19 cellular contexts compared by ENCODE assay signal in the genomic region with DNA sequence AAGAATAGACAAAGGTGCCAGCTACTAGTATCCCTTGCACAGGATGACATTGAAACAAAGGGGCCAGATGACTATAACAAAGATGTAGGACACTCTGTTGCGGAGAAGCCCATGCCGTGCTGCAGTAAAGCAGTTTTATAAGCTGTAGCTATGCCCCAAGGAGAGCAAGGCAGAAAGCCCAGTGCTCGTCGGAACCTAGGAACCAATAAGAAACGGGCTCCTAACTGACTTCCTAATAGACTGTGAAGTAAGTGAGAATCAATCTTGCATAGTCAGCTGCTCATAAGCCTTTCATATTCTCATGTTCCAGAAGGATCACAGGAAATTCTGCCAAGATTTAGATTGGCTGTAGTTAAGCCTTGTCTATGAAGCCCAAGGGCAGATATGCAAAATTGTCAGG.
"Had no signal": no experiment of that assay in that cellular context is flagged by ENCODE, and none has a peak within 500 bp of the region (broad histone marks: within the 10 kb centered on the region; RNA-seq: fewer than 3 reads in every experiment).

No MANE protein-coding gene starts in this region.

- H3K27ac ChIP-seq: colonic mucosa, epithelial cell of prostate, neutrophil, pancreas, right atrium auricular region, sigmoid colon, thyroid gland had no signal

- H3K27me3 ChIP-seq: colonic mucosa, neutrophil, pancreas, right atrium auricular region, sigmoid colon, thyroid gland had no signal

- H3K4me3 ChIP-seq: colonic mucosa, lung, pancreas, right atrium auricular region, sigmoid colon, thyroid gland had no signal

- H3K4me1 ChIP-seq: colonic mucosa, pancreas, right atrium auricular region, sigmoid colon, thyroid gland had no signal

- H3K9me3 ChIP-seq: colonic mucosa, neutrophil, pancreas, right atrium auricular region, sigmoid colon, thyroid gland had no signal

- H3K36me3 ChIP-seq: colonic mucosa had no signal

- ATAC-seq: esophagus mucosa; left lobe of liver; natural killer cell; pancreas; stimulated activated naive CD8-positive, alpha-beta T cell treated with anti-CD3 and anti-CD28 coated beads, Interleukin-15, amount 100 ng/mL, for 72 hours had no signal

- DNase-seq: colonic mucosa; effector CD8-positive, alpha-beta T cell; endodermal cell; natural killer cell; pancreas; sigmoid colon; small intestine; stimulated activated CD4-positive, alpha-beta T cell treated with anti-CD3 and anti-CD28 coated beads, Interleukin-15, amount 100 ng/mL, for 24 hours; stimulated activated CD4-positive, alpha-beta T cell treated with anti-CD3 and anti-CD28 coated beads, Interleukin-4, amount 100 ng/mL, for 1 hour; stimulated activated CD8-positive, alpha-beta memory T cell treated with anti-CD3 and anti-CD28 coated beads, Interleukin-4, amount 100 ng/mL, for 48 hours; stimulated activated naive CD4-positive, alpha-beta T cell; stimulated activated naive CD8-positive, alpha-beta T cell treated with anti-CD3 and anti-CD28 coated beads, Interleukin-15, amount 100 ng/mL, for 72 hours; thyroid gland had no signal
